In genomic region chr21:43727571-43728466, GRCh38 we compare ENCODE assay signal across 8 cellular contexts. TPM values are rescaled to one million over a fixed set of nuclear protein-coding genes. Genes with fewer than 3 reads are reported as not detected.
DNase-seq lines count a peak whose midpoint lies in the region; ATAC-seq, FAIRE-seq and TF ChIP-seq lines count a peak whose summit lies in the region.

No MANE protein-coding gene starts in this region.

- intact Hi-C loops in Panc1 (cut with micrococcal nuclease; ENCODE audit: unreplicated experiment): no loop called here

- in situ Hi-C loops in ACHN (cut with HindIII; ENCODE audit: low pct_ligation_motif_present, low pct_unique_long_range_greater_than_20kb, low sequenced_read_pairs) (no loop called here), Panc1 (cut with HindIII; ENCODE audit: low pct_unique_long_range_greater_than_20kb, low sequenced_read_pairs) (no loop called here)

- POLR2A ChIA-PET in Panc1 (lab: Charles Lee): interaction anchor here (0.6 kb wide), 1 partner anchor 8 kb away, joined by 7 read pairs; no protein-coding TSS in a partner anchor

- peak overlapping the region; percentile 92 for H3K27ac ChIP-seq in Panc1 (ENCODE audit: low read length)

- ATAC-seq in GM21529 (IDR thresholded peaks at IDR 0.05; ENCODE audit: unreplicated experiment) (peak; percentile 5), Panc1 (peak; percentile 65), GM18858 (IDR thresholded peaks at IDR 0.05; ENCODE audit: unreplicated experiment) (no peak)

- no peak; the same call in 1 of the 2 replicates for TF ChIP-seq CTCF in Panc1 (IDR thresholded peaks at IDR 0.05)

- peak overlapping the region; percentile 47 for H3K9ac ChIP-seq in mucosa of stomach (ENCODE audit: low read length)

- H3K4me3 ChIP-seq in Panc1 (ENCODE audit: low read depth in 2 of 2, low read length in 2 of 2) (peak overlapping the region; percentile 28 to 53), mucosa of stomach (ENCODE audit: low read length) (no peak overlapping the region)

- no TSS peak for BruUV-seq in Panc1 (replicated peaks; lab: Mats Ljungman, UMichigan)

- no peak for TF ChIP-seq POLR2A in GM12891 (IDR thresholded peaks at IDR 0.05; ENCODE audit: low read depth, low read length)

- no peaks in the 10 kb centered on the region for H3K36me3 ChIP-seq in Panc1 (ENCODE audit: control insufficient read depth, insufficient read depth, low read length)
- no peaks in the 10 kb centered on the region for H3K36me3 ChIP-seq in mucosa of stomach (ENCODE audit: control insufficient read depth, insufficient read depth, low read length)

- DNase-seq in ACHN (peak; percentile 81), Panc1 (ENCODE audit: low read depth, low spot score) (no peak), ecto neural progenitor cell (ENCODE audit: low spot score) (peak; percentile 48), frontal cortex (ENCODE audit: low spot score in 2 of 2) (no peak), GM12891 (ENCODE audit: insufficient read length, low spot score) (no peak)

- CTCF ChIA-PET in Panc1 (lab: Charles Lee): interaction anchor here (0.5 kb wide), 1 partner anchor 15 kb away, joined by 3 read pairs; no protein-coding TSS in a partner anchor

- FAIRE-seq in frontal cortex (lab: Jason Lieb, UNC): no peak
- FAIRE-seq in GM12891 (lab: Jason Lieb, UNC): no peak

- H3K4me1 ChIP-seq in Panc1 (ENCODE audit: control insufficient read depth, insufficient read depth, low read length): peaks cover 76% of the 10 kb centered on the region
- peaks cover 62% of the 10 kb centered on the region for H3K4me1 ChIP-seq in mucosa of stomach (ENCODE audit: control insufficient read depth, insufficient read depth, low read length)

- H3K27me3 ChIP-seq in Panc1 (ENCODE audit: control insufficient read depth, insufficient read depth, low read length) (no peaks in the 10 kb centered on the region), mucosa of stomach (ENCODE audit: control insufficient read depth, insufficient read depth, low read length) (no peaks in the 10 kb centered on the region)

- no peaks in the 10 kb centered on the region for H3K9me3 ChIP-seq in Panc1 (ENCODE audit: control insufficient read depth, insufficient read depth, low read depth, low read length)
- no peaks in the 10 kb centered on the region for H3K9me3 ChIP-seq in mucosa of stomach (ENCODE audit: control insufficient read depth, low read length)

TF ChIP-seq in GM12891, 5 proteins besides CTCF, POLR2A, EP300 and RAD21:
- TF ChIP-seq TAF1 (IDR thresholded peaks at IDR 0.05; ENCODE audit: low read depth, low read length) (no peak), POLR2AphosphoS5 (IDR thresholded peaks at IDR 0.05; ENCODE audit: low read depth, low read length) (no peak), PAX5 (IDR thresholded peaks at IDR 0.05; ENCODE audit: insufficient read depth, low read length, severe bottlenecking) (no peak), POU2F2 (IDR thresholded peaks at IDR 0.05; ENCODE audit: low read depth, low read length) (no peak), SPI1 (IDR thresholded peaks at IDR 0.05; ENCODE audit: low read depth, low read length) (no peak)

RNA-seq across cellular contexts. Expression of gene PDXK, which starts 8.9 kb away (rescaled TPM):
- 184 TPM for total RNA-seq in Panc1 (2021; ENCODE audit: unreplicated experiment)
- polyA plus RNA-seq in Panc1 (2012; ENCODE audit: insufficient read length): 125 TPM
- total RNA-seq in frontal cortex: 22.4 TPM
- 49.5 TPM for polyA plus RNA-seq in GM12891 (2012; ENCODE audit: low read depth, missing spikeins)

RNA-seq across cellular contexts. Expression of gene CSTB, which starts 48.3 kb away (rescaled TPM):
- total RNA-seq in Panc1 (2021; ENCODE audit: unreplicated experiment) (72.5 TPM), frontal cortex (6.5 TPM)
- 127 TPM for polyA plus RNA-seq in Panc1 (2012; ENCODE audit: insufficient read length)
- polyA plus RNA-seq in GM12891 (2012; ENCODE audit: low read depth, missing spikeins): 46.0 TPM

Comparison
In these comparisons a context has a peak if more than half of its experiments do, and no peak if none do; other contexts are left out.
1. DNase-seq: peak in ACHN (single experiment) and ecto neural progenitor cell (single experiment); none in Panc1 (single experiment), frontal cortex (0 of 2) and GM12891 (single experiment).